In genomic region chr16:8990445-8990844, GRCh38 we compare ENCODE assay signal across 36 cellular contexts.
"Had no signal": no experiment of that assay in that cellular context is flagged by ENCODE, and none has a peak within 500 bp of the region (broad histone marks: within the 10 kb centered on the region; RNA-seq: fewer than 3 reads in every experiment).

No MANE protein-coding gene starts in this region.

- H3K36me3 Mint-ChIP-seq: activated naive CD4-positive, alpha-beta T cell treated with anti-CD3 and anti-CD28 coated beads, Interleukin-2, amount 50 U/mL, for 24 hours; activated naive CD8-positive, alpha-beta T cell treated with anti-CD3 and anti-CD28 coated beads, Interleukin-2, amount 10 ng/mL, durations not matched to agents 7 days and 5 days had no signal

- H3K27me3 Mint-ChIP-seq: activated CD4-positive, alpha-beta memory T cell treated with anti-CD3 and anti-CD28 coated beads, Interleukin-2, amount 10 ng/mL, durations not matched to agents 7 days and 5 days; activated naive CD4-positive, alpha-beta T cell treated with anti-CD3 and anti-CD28 coated beads, Interleukin-2, amount 50 U/mL, for 24 hours; activated naive CD8-positive, alpha-beta T cell treated with anti-CD3 and anti-CD28 coated beads, Interleukin-2, amount 10 ng/mL, durations not matched to agents 7 days and 5 days; activated T-helper 17 cell treated with anti-CD3 and anti-CD28 coated beads, Interleukin-2, amount 50 U/mL, for 72 hours; central memory CD8-positive, alpha-beta T cell had no signal

- H3K4me3 Mint-ChIP-seq: activated CD4-positive, alpha-beta memory T cell treated with anti-CD3 and anti-CD28 coated beads, Interleukin-2, amount 10 ng/mL, durations not matched to agents 7 days and 5 days; activated naive CD4-positive, alpha-beta T cell treated with anti-CD3 and anti-CD28 coated beads, Interleukin-2, amount 50 U/mL, for 24 hours; activated naive CD8-positive, alpha-beta T cell treated with anti-CD3 and anti-CD28 coated beads, Interleukin-2, amount 10 ng/mL, durations not matched to agents 7 days and 5 days; activated T-cell treated with anti-CD3 and anti-CD28 coated beads, Interleukin-2, amount 50 U/mL, for 72 hours; activated T-helper 17 cell treated with anti-CD3 and anti-CD28 coated beads, Interleukin-2, amount 50 U/mL, for 72 hours; central memory CD8-positive, alpha-beta T cell; T-helper 1 cell treated with Interleukin-12 subunit alpha and Interleukin-12 subunit beta and Interleukin-4 antibody, amounts not matched to agents 30 μg/mL and 1 μg/mL, for 36 hours; T-helper 2 cell treated with Interferon-gamma antibody and Interleukin-4, amounts not matched to agents 5 μg/mL and 100 μg/mL, for 36 hours had no signal

- H3K4me2 ChIP-seq: SK-N-SH had no signal

- H3K9me2 ChIP-seq: SK-N-SH had no signal

- H3K4me1 ChIP-seq: ascending aorta had no signal

- H3K9me3 Mint-ChIP-seq: activated CD4-positive, alpha-beta memory T cell treated with anti-CD3 and anti-CD28 coated beads, Interleukin-2, amount 10 ng/mL, durations not matched to agents 7 days and 5 days; activated naive CD4-positive, alpha-beta T cell treated with anti-CD3 and anti-CD28 coated beads, Interleukin-2, amount 50 U/mL, for 24 hours; activated naive CD8-positive, alpha-beta T cell treated with anti-CD3 and anti-CD28 coated beads, Interleukin-2, amount 10 ng/mL, durations not matched to agents 7 days and 5 days; activated T-cell treated with anti-CD3 and anti-CD28 coated beads, Interleukin-2, amount 50 U/mL, for 72 hours; activated T-helper 17 cell treated with anti-CD3 and anti-CD28 coated beads, Interleukin-2, amount 50 U/mL, for 72 hours; central memory CD8-positive, alpha-beta T cell; T-helper 1 cell treated with Interleukin-12 subunit alpha and Interleukin-12 subunit beta and Interleukin-4 antibody, amounts not matched to agents 30 μg/mL and 1 μg/mL, for 36 hours; T-helper 2 cell treated with Interferon-gamma antibody and Interleukin-4, amounts not matched to agents 5 μg/mL and 100 μg/mL, for 36 hours had no signal

- H3K4me3 ChIP-seq: ascending aorta, cardiac muscle cell, Peyer's patch, SJSA1 had no signal

- ATAC-seq: activated T-cell treated with anti-CD3 and anti-CD28 coated beads, Interleukin-2, amount 50 U/mL, for 72 hours; activated T-helper 17 cell treated with anti-CD3 and anti-CD28 coated beads, Interleukin-2, amount 50 U/mL, for 72 hours; PC-3 had no signal

- H3K27ac Mint-ChIP-seq: activated CD4-positive, alpha-beta memory T cell treated with anti-CD3 and anti-CD28 coated beads, Interleukin-2, amount 10 ng/mL, durations not matched to agents 7 days and 5 days; activated naive CD4-positive, alpha-beta T cell treated with anti-CD3 and anti-CD28 coated beads, Interleukin-2, amount 50 U/mL, for 24 hours; activated naive CD8-positive, alpha-beta T cell treated with anti-CD3 and anti-CD28 coated beads, Interleukin-2, amount 10 ng/mL, durations not matched to agents 7 days and 5 days; activated T-cell treated with anti-CD3 and anti-CD28 coated beads, Interleukin-2, amount 50 U/mL, for 72 hours; activated T-helper 17 cell treated with anti-CD3 and anti-CD28 coated beads, Interleukin-2, amount 50 U/mL, for 72 hours; T-helper 1 cell treated with Interleukin-12 subunit alpha and Interleukin-12 subunit beta and Interleukin-4 antibody, amounts not matched to agents 30 μg/mL and 1 μg/mL, for 36 hours; T-helper 2 cell treated with Interferon-gamma antibody and Interleukin-4, amounts not matched to agents 5 μg/mL and 100 μg/mL, for 36 hours had no signal

- H3K9me3 ChIP-seq: ascending aorta, Peyer's patch, SJSA1, SK-N-SH had no signal

- DNase-seq: activated CD4-positive, alpha-beta memory T cell treated with anti-CD3 and anti-CD28 coated beads, Interleukin-2, amount 10 ng/mL, durations not matched to agents 7 days and 5 days; activated CD4-positive, alpha-beta T cell treated with anti-CD3 and anti-CD28 coated beads for 1 hour; activated CD4-positive, alpha-beta T cell treated with anti-CD3 and anti-CD28 coated beads for 48 hours; activated CD4-positive, CD25-positive, alpha-beta regulatory T cell; activated CD8-positive, alpha-beta memory T cell treated with anti-CD3 and anti-CD28 coated beads for 24 hours; activated gamma-delta T cell; activated naive CD4-positive, alpha-beta T cell treated with Interleukin-2 at 50 U/mL for 16 hours; activated naive CD8-positive, alpha-beta T cell treated with anti-CD3 and anti-CD28 coated beads, Interleukin-2, amount 10 ng/mL, durations not matched to agents 7 days and 5 days; activated T-cell treated with anti-CD3 and anti-CD28 coated beads, Interleukin-2, amount 50 U/mL, for 1 hour; activated T-cell treated with anti-CD3 and anti-CD28 coated beads, Interleukin-2, amount 50 U/mL, for 72 hours; amygdala; Karpas-422; KBM-7; NCI-H1048; NCI-H1105 treated with DMSO at 0.1 percent for 48 hours; NCI-H1436 treated with DMSO at 0.1 percent for 48 hours; NCI-H1694 treated with DMSO at 0.1 percent for 48 hours; NCI-H2029; NCI-H510A; NCI-H526; NCI-H748 treated with DMSO at 0.1 percent for 48 hours; NK-92 treated with Interleukin-12 subunit alpha and Interleukin-12 subunit beta, amount 100 ng/mL, for 24 hours; PC-3; Peyer's patch; RPMI8226; SHP77 treated with DMSO at 0.1 percent for 48 hours; SK-N-SH had no signal

- H3K27me3 ChIP-seq: ascending aorta, cardiac muscle cell, Peyer's patch, SJSA1 had no signal

- H3K27ac ChIP-seq: ascending aorta, cardiac muscle cell, SJSA1, VCaP had no signal

- H3K36me3 ChIP-seq: ascending aorta, cardiac muscle cell, Peyer's patch, SJSA1 had no signal

- H3K4me1 Mint-ChIP-seq: activated CD4-positive, alpha-beta memory T cell treated with anti-CD3 and anti-CD28 coated beads, Interleukin-2, amount 10 ng/mL, durations not matched to agents 7 days and 5 days; activated naive CD4-positive, alpha-beta T cell treated with anti-CD3 and anti-CD28 coated beads, Interleukin-2, amount 50 U/mL, for 24 hours; activated naive CD8-positive, alpha-beta T cell treated with anti-CD3 and anti-CD28 coated beads, Interleukin-2, amount 10 ng/mL, durations not matched to agents 7 days and 5 days; activated T-helper 17 cell treated with anti-CD3 and anti-CD28 coated beads, Interleukin-2, amount 50 U/mL, for 72 hours; central memory CD8-positive, alpha-beta T cell had no signal
